ENCODE assay signal across 9 cellular contexts in genomic region chr22:20919718-20920117, GRCh38.
DNase-seq lines count a peak whose midpoint lies in the region; ATAC-seq and TF ChIP-seq lines count a peak whose summit lies in the region.
"Had no signal": no experiment of that assay in that cellular context is flagged by ENCODE, and none has a peak within 500 bp of the region (broad histone marks: within the 10 kb centered on the region; RNA-seq: fewer than 3 reads in every experiment).

No MANE protein-coding gene starts in this region.

- TF ChIP-seq CTCF in GM12875 (IDR thresholded peaks at IDR 0.05; ENCODE audit: borderline replicate concordance, insufficient read depth, low read depth, low read length) (no peak), fibroblast of mammary gland (conservative IDR thresholded peaks at IDR 0.05; ENCODE audit: control insufficient read depth, insufficient read depth, low read depth, low read length) (no peak), retinal pigment epithelial cell (conservative IDR thresholded peaks at IDR 0.05; ENCODE audit: low read depth, low read length) (no peak)

- peak overlapping the region; percentile 88 for H3K9ac ChIP-seq in SK-N-MC (ENCODE audit: insufficient read length)

- H3K4me3 ChIP-seq in GM12875 (ENCODE audit: low read depth, low read length) (peak overlapping the region; percentile 84), SK-N-MC (peak overlapping the region; percentile 80), fibroblast of mammary gland (ENCODE audit: control insufficient read depth, low read depth, low read length) (peak overlapping the region; percentile 95), retinal pigment epithelial cell (ENCODE audit: low read length) (peak overlapping the region; percentile 96)

- DNase-seq in SK-N-MC (ENCODE audit: low read depth, low spot score), result no peak
- no peak for DNase-seq in fibroblast of mammary gland (ENCODE audit: low read depth)
- no peak for DNase-seq in retinal pigment epithelial cell (ENCODE audit: low read depth)
- no peak for DNase-seq in T-helper 9 cell
- DNase-seq in NCI-H187 treated with DMSO at 0.1 percent for 48 hours (lab: John Stamatoyannopoulos, UW), result no peak
- no peak for DNase-seq in NCI-H2081 (lab: John Stamatoyannopoulos, UW)
- DNase-seq: activated CD4-positive, alpha-beta T cell treated with anti-CD3 and anti-CD28 coated beads for 48 hours had no signal

- H3K9me3 ChIP-seq in SK-N-MC (ENCODE audit: low read depth, low read length), result no peaks in the 10 kb centered on the region

- 0 out of 2 replicates have a peak overlapping the region, but pooled peaks have one; percentile 10 for H3K27ac ChIP-seq in SK-N-MC

- H3K36me3 ChIP-seq in SK-N-MC (ENCODE audit: insufficient read depth, low read length), result peaks cover 17% of the 10 kb centered on the region

- ATAC-seq in HG02852 (IDR thresholded peaks at IDR 0.05; ENCODE audit: unreplicated experiment), result no peak
